ENCODE assay signal across 11 cellular contexts in the genomic region with DNA sequence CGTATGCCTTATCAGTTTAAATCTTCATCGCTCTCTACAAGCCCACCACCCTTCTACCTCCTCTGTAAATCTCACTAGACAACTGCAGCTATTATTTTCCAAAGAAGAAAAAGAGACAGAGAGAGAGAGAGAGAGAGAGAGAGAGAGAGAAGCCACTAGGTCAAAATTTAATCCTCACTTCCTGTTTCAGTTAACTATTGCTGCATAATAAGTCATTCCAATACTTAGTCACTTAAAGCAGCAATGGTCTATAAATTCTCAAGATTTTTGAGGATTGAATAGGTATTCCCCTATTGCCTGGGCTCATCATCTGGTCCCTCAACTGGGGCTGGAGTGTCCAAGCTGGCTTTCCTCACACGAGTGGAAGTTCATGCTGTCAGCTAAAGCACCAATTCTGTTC.
DNase-seq lines count a peak whose midpoint lies in the region; ATAC-seq and TF ChIP-seq lines count a peak whose summit lies in the region.
"Had no signal": no experiment of that assay in that cellular context is flagged by ENCODE, and none has a peak within 500 bp of the region (broad histone marks: within the 10 kb centered on the region; RNA-seq: fewer than 3 reads in every experiment).

No MANE protein-coding gene starts in this region.

- POLR2A ChIA-PET in CD8-positive, alpha-beta T cell (lab: Charles Lee), result interaction anchor here (0.6 to 1.7 kb wide), 3 partner anchors 10 to 57 kb away, joined by 3 to 4 read pairs (median 3); no protein-coding TSS in a partner anchor

- peaks cover 0 to 16% of the 10 kb centered on the region in 2 donors for H3K4me1 ChIP-seq in muscle layer of duodenum (ENCODE audit: control insufficient read depth in 1 of 2, insufficient read depth in 2 of 2, low read length in 2 of 2)
- H3K4me1 ChIP-seq in mesendoderm (ENCODE audit: control insufficient read depth, low read depth, low read length), result peaks cover 3% of the 10 kb centered on the region
- H3K4me1 ChIP-seq in CD8-positive, alpha-beta T cell (ENCODE audit: insufficient read depth, low read length), result no peaks in the 10 kb centered on the region

- no peaks in the 10 kb centered on the region for H3K79me1 ChIP-seq in mesendoderm (ENCODE audit: low read length)

- H3K18ac ChIP-seq in mesendoderm (ENCODE audit: low read length), result no peak overlapping the region

- H3K27ac ChIP-seq in muscle layer of duodenum (ENCODE audit: low read length) (peak overlapping the region; percentile 46), mesendoderm (ENCODE audit: low read depth, low read length) (no peak overlapping the region)
- H3K27ac ChIP-seq in CD8-positive, alpha-beta T cell (ENCODE audit: low read depth, low read length), result no peak overlapping the region

- H3K56ac ChIP-seq in mesendoderm (ENCODE audit: low read length), result no peak overlapping the region

- intact Hi-C loops in CD8-positive, alpha-beta T cell (cut with DNase I, micrococcal nuclease), result no loop called here

- no peaks in the 10 kb centered on the region for H3K79me2 ChIP-seq in mesendoderm (ENCODE audit: control insufficient read depth, insufficient read depth, low read length)

- H3K9me3 Mint-ChIP-seq in CD8-positive, alpha-beta T cell, result no peaks in the 10 kb centered on the region
- H3K9me3 Mint-ChIP-seq: dendritic cell treated with granulocyte-macrophage colony-stimulating factor and Interleukin-4, amounts not matched to agents 40 ng/mL and 50 ng/mL, for 4 days; IgD-negative memory B cell had no signal

- no peaks in the 10 kb centered on the region for H3K36me3 Mint-ChIP-seq in CD8-positive, alpha-beta T cell
- H3K36me3 Mint-ChIP-seq: IgD-negative memory B cell had no signal

- H3K4me2 ChIP-seq in mesendoderm (ENCODE audit: low read length), result no peak overlapping the region

- CTCF ChIA-PET in CD8-positive, alpha-beta T cell (lab: Charles Lee), result no interaction called here

- H3K27me3 ChIP-seq in muscle layer of duodenum (ENCODE audit: low read depth, low read length), result no peaks in the 10 kb centered on the region
- H3K27me3 ChIP-seq in mesendoderm (ENCODE audit: insufficient read depth, low read length, poor library complexity), result no peaks in the 10 kb centered on the region
- no peaks in the 10 kb centered on the region for H3K27me3 ChIP-seq in CD8-positive, alpha-beta T cell (ENCODE audit: insufficient read depth, low read length)

- H3K9me3 ChIP-seq in muscle layer of duodenum (ENCODE audit: control insufficient read depth in 1 of 2, low read length in 2 of 2), result no peaks in the 10 kb centered on the region
- no peaks in the 10 kb centered on the region for H3K9me3 ChIP-seq in CD8-positive, alpha-beta T cell (ENCODE audit: low read length)

- H3K4ac ChIP-seq in mesendoderm (ENCODE audit: low read depth, low read length), result no peak overlapping the region

- ATAC-seq in GM18867 (IDR thresholded peaks at IDR 0.05; ENCODE audit: unreplicated experiment) (peak; percentile 90), HG02623 (IDR thresholded peaks at IDR 0.05; ENCODE audit: unreplicated experiment) (peak; percentile 76)
- no peak for ATAC-seq in CD8-positive, alpha-beta T cell

- H3K4me3 ChIP-seq in muscle layer of duodenum (ENCODE audit: low read depth in 1 of 2, low read length in 2 of 2), result no peak overlapping the region
- H3K4me3 ChIP-seq in mesendoderm (ENCODE audit: low read length), result no peak overlapping the region
- H3K4me3 ChIP-seq in CD8-positive, alpha-beta T cell (ENCODE audit: low read depth, low read length), result no peak overlapping the region

- H4K5ac ChIP-seq in mesendoderm (ENCODE audit: low read length), result no peak overlapping the region

- no peak for TF ChIP-seq CTCF in CD8-positive, alpha-beta T cell (IDR thresholded peaks at IDR 0.05)

- H2BK120ac ChIP-seq in mesendoderm (ENCODE audit: low read depth, low read length), result no peak overlapping the region

- H3K36me3 ChIP-seq in muscle layer of duodenum (ENCODE audit: control insufficient read depth in 1 of 2, insufficient read depth in 2 of 2, low read length in 2 of 2) (peaks cover 0 to 3% of the 10 kb centered on the region in 2 donors), mesendoderm (ENCODE audit: control insufficient read depth, insufficient read depth, low read length) (no peaks in the 10 kb centered on the region)
- H3K36me3 ChIP-seq in CD8-positive, alpha-beta T cell (ENCODE audit: insufficient read depth, low read length), result no peaks in the 10 kb centered on the region

- H2BK5ac ChIP-seq in mesendoderm (ENCODE audit: low read length), result no peak overlapping the region

- no peak overlapping the region for H3K4me3 Mint-ChIP-seq in CD8-positive, alpha-beta T cell
- H3K4me3 Mint-ChIP-seq: dendritic cell treated with granulocyte-macrophage colony-stimulating factor and Interleukin-4, amounts not matched to agents 40 ng/mL and 50 ng/mL, for 4 days; IgD-negative memory B cell had no signal

- peaks cover 2% of the 10 kb centered on the region for H3K4me1 Mint-ChIP-seq in CD8-positive, alpha-beta T cell (ENCODE audit: low read depth)
- H3K4me1 Mint-ChIP-seq: IgD-negative memory B cell had no signal

- no peak overlapping the region for H2BK15ac ChIP-seq in mesendoderm (replicated peaks; ENCODE audit: low read depth)

- in situ Hi-C loops in KBM-7 (cut with MboI; ENCODE audit: low pct_unique_long_range_greater_than_20kb, low sequenced_read_pairs), result no loop called here

- DNase-seq in KBM-7 (peak; percentile 7), Ammon's horn (ENCODE audit: low spot score) (no peak), mesendoderm (no peak)
- no peak for DNase-seq in activated CD4-positive, alpha-beta T cell treated with anti-CD3 and anti-CD28 coated beads, Interleukin-2, amount 50 U/mL, for 4 hours
- DNase-seq in CD8-positive, alpha-beta T cell, result no peak
- DNase-seq: RPMI8226 had no signal

- no CpG with 5 or more reads among the region's 3 CpGs for WGBS in mesendoderm (ENCODE audit: extremely low coverage, insufficient coverage, low lambda C conversion rate)

- no peak overlapping the region for H3K9ac ChIP-seq in mesendoderm (ENCODE audit: low read length)

- H2AK5ac ChIP-seq in mesendoderm (ENCODE audit: low read length), result no peak overlapping the region

- no peak overlapping the region for H3K27ac Mint-ChIP-seq in CD8-positive, alpha-beta T cell
- H3K27ac Mint-ChIP-seq: dendritic cell treated with granulocyte-macrophage colony-stimulating factor and Interleukin-4, amounts not matched to agents 40 ng/mL and 50 ng/mL, for 4 days; IgD-negative memory B cell had no signal

- no peak overlapping the region for H3K23ac ChIP-seq in mesendoderm (ENCODE audit: low read length)

- no peaks in the 10 kb centered on the region for H3K27me3 Mint-ChIP-seq in CD8-positive, alpha-beta T cell (ENCODE audit: low read depth)
- H3K27me3 Mint-ChIP-seq: dendritic cell treated with granulocyte-macrophage colony-stimulating factor and Interleukin-4, amounts not matched to agents 40 ng/mL and 50 ng/mL, for 4 days had no signal

- H4K8ac ChIP-seq in mesendoderm (ENCODE audit: low read depth, low read length), result no peak overlapping the region
